Comparison of ENCODE assay signal across 8 cellular contexts in genomic region chr12:124774462-124775167, GRCh38.
DNase-seq lines count a peak whose midpoint lies in the region; ATAC-seq and TF ChIP-seq lines count a peak whose summit lies in the region.

No MANE protein-coding gene starts in this region.

- 15 to 46% (median 26%) methylated on average over 15 of the region's 15 CpGs for WGBS in spleen, 5 donors

- no peak for TF ChIP-seq POLR2A in spleen (IDR thresholded peaks at IDR 0.05)

- peak; percentile 30 for DNase-seq in GF-D8 (lab: John Stamatoyannopoulos, UW)
- peak; percentile 42 to 44 for DNase-seq in Kasumi-1 (lab: John Stamatoyannopoulos, UW)
- DNase-seq in activated T-cell treated with anti-CD3 and anti-CD28 coated beads for 48 hours (ENCODE audit: low read depth): peak; percentile 76
- peak; percentile 78 for DNase-seq in fibroblast of villous mesenchyme (ENCODE audit: low read depth)
- DNase-seq in spleen: no peak
- DNase-seq in DMS153 treated with DMSO at 0.1 percent for 48 hours (lab: John Stamatoyannopoulos, UW; ENCODE audit: unreplicated experiment): no peak
- no peak for DNase-seq in NCI-H187 treated with DMSO at 0.1 percent for 48 hours (lab: John Stamatoyannopoulos, UW)

- peaks cover 0 to 7% (median 0%) of the 10 kb centered on the region in 6 donors for H3K36me3 ChIP-seq in spleen

- peak overlapping the region in 7 of 8 donors; percentile 11 to 74 (median 65) for H3K27ac ChIP-seq in spleen

- H3K4me3 ChIP-seq in fibroblast of villous mesenchyme (ENCODE audit: low read depth, low read length): no peak overlapping the region
- peak overlapping the region in 3 of 8 donors; percentile 7 to 48 (median 30) for H3K4me3 ChIP-seq in spleen

- H3K4me1 ChIP-seq in spleen: peaks cover 5 to 71% (median 41%) of the 10 kb centered on the region in 6 donors

- intact Hi-C loops in spleen (cut with DNase I; ENCODE audit: low total_unique reads): no loop called here

- H3K9me3 ChIP-seq in spleen: no peaks in the 10 kb centered on the region

- peaks cover 0 to 23% (median 0%) of the 10 kb centered on the region in 7 donors for H3K27me3 ChIP-seq in spleen (replicated peaks in 1 of 7)

- TF ChIP-seq CTCF in fibroblast of villous mesenchyme (IDR thresholded peaks at IDR 0.05; ENCODE audit: insufficient read depth, low read depth, low read length) (no peak), spleen (IDR thresholded peaks at IDR 0.05 in 8 of 11, conservative IDR thresholded peaks at IDR 0.05 in 3 of 11) (no peak)

- peak; percentile 86 for ATAC-seq in GM21529 (IDR thresholded peaks at IDR 0.05; ENCODE audit: unreplicated experiment)

Comparison
In these comparisons a context has a peak if more than half of its experiments do, and no peak if none do; other contexts are left out.
1. DNase-seq: peak in GF-D8 (single experiment), Kasumi-1 (2 of 2), activated T-cell treated with anti-CD3 and anti-CD28 coated beads for 48 hours (single experiment) and fibroblast of villous mesenchyme (single experiment); none in spleen (single experiment), DMS153 treated with DMSO at 0.1 percent for 48 hours (single experiment) and NCI-H187 treated with DMSO at 0.1 percent for 48 hours (single experiment).